Comparison of ENCODE assay signal across 12 cellular contexts in genomic region chr6:144469144-144469575, GRCh38.
A peak's percentile ranks its signal among the peaks of the same experiment; 100 is the strongest.
DNase-seq lines count a peak whose midpoint lies in the region; ATAC-seq and TF ChIP-seq lines count a peak whose summit lies in the region.
"Had no signal": no experiment of that assay in that cellular context is flagged by ENCODE, and none has a peak within 500 bp of the region (broad histone marks: within the 10 kb centered on the region; RNA-seq: fewer than 3 reads in every experiment).

No MANE protein-coding gene starts in this region.

- H3K36me3 Mint-ChIP-seq in effector memory CD8-positive, alpha-beta T cell (ENCODE audit: insufficient read depth), result peaks cover 49% of the 10 kb centered on the region

- ATAC-seq in GM18502 (IDR thresholded peaks at IDR 0.05; ENCODE audit: poor library complexity, unreplicated experiment), result peak; percentile 92
- ATAC-seq in GM21367 (IDR thresholded peaks at IDR 0.05; ENCODE audit: unreplicated experiment), result peak; percentile 71
- ATAC-seq in HG03442 (IDR thresholded peaks at IDR 0.05; ENCODE audit: unreplicated experiment), result peak; percentile 96
- no peak for ATAC-seq in effector memory CD8-positive, alpha-beta T cell (replicated peaks)
- ATAC-seq in HG03439 (IDR thresholded peaks at IDR 0.05; ENCODE audit: unreplicated experiment), result no peak

- peaks cover 16 to 36% of the 10 kb centered on the region in 2 donors for H3K4me1 Mint-ChIP-seq in effector memory CD8-positive, alpha-beta T cell (ENCODE audit: low read depth in 2 of 2)
- H3K4me1 Mint-ChIP-seq: neural progenitor cell had no signal

- peak overlapping the region in 1 of 2 donors; percentile 26 for H3K4me3 Mint-ChIP-seq in effector memory CD8-positive, alpha-beta T cell
- H3K4me3 Mint-ChIP-seq: neural progenitor cell had no signal

- H3K9me3 Mint-ChIP-seq in effector memory CD8-positive, alpha-beta T cell, result no peaks in the 10 kb centered on the region

- H3K27ac ChIP-seq in RWPE1, result no peak overlapping the region
- H3K27ac ChIP-seq: neural progenitor cell had no signal

- TF ChIP-seq CTCF in RWPE1 (conservative IDR thresholded peaks at IDR 0.05; ENCODE audit: low read depth), result no peak

- H3K27me3 Mint-ChIP-seq in effector memory CD8-positive, alpha-beta T cell, result no peaks in the 10 kb centered on the region

- no peak for DNase-seq in effector memory CD8-positive, alpha-beta T cell
- DNase-seq in RWPE1 (ENCODE audit: low spot score) (no peak), ecto neural progenitor cell (ENCODE audit: low spot score) (no peak), HPDE6-E6E7 (ENCODE audit: extremely low spot score) (no peak)
- DNase-seq: dermis blood vessel endothelial cell, H7, MV-4-11 had no signal

- CTCF ChIA-PET in RWPE1 (lab: Yijun Ruan, JAX), result interaction anchor here (1.1 kb wide), 1 partner anchor 139 kb away, joined by 4 read pairs; no protein-coding TSS in a partner anchor

- H3K27ac Mint-ChIP-seq in effector memory CD8-positive, alpha-beta T cell, result peak overlapping the region; percentile 62 to 84
- H3K27ac Mint-ChIP-seq: neural progenitor cell had no signal

- POLR2A ChIA-PET in RWPE1 (lab: Yijun Ruan, JAX; ENCODE audit: low non-redundant PET), result no interaction called here

Comparison
In these comparisons a context has a peak if more than half of its experiments do, and no peak if none do; other contexts are left out.
1. ATAC-seq: peak in GM18502 (single experiment), GM21367 (single experiment) and HG03442 (single experiment); none in effector memory CD8-positive, alpha-beta T cell (single experiment) and HG03439 (single experiment).